1 cellular context compared by ENCODE assay signal in the genomic region with DNA sequence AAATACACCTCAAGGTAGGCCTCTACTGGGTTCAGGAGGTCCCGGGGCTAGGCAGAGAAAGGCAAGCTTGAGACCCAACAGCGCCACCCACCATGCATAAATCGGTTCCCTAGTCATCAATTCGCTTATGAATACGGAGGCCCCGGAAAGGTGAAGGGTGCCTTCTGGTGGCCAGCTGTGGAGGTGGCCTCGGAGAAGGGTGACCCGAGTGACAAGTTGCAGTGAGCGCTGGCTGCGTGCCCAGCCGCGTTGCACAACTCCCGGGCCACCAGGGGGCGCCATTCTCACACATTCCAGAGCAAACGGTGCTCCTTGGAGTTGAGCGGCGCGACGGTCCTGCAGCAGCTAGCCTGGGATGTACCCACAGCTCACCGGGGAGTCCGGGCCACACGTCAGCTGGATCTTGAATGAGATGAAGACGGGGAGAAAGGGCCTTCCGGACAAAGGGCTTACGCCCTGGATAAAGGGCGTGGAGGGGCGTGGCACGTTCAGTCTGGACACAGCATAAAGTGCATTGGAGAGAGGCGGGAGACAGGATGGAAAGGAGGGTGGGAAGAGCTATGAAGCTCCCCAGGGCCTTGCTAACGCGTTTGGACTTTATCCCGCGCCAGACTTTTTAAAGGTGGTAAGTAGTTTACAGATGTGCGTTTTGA.
TF ChIP-seq lines count a peak whose summit lies in the region.

No MANE protein-coding gene starts in this region.

TF ChIP-seq in K562, 482 proteins besides CTCF, POLR2A, EP300 and RAD21 (continued from another document and continues in another):
- TF ChIP-seq KDM2B (CRISPR knock-in tag; IDR thresholded peaks at IDR 0.05), result no peak; the same call in 1 of the 2 replicates
- TF ChIP-seq ARID1B (IDR thresholded peaks at IDR 0.05), result peak; percentile 60
- TF ChIP-seq HNRNPUL1 (IDR thresholded peaks at IDR 0.05; ENCODE audit: low read length), result no peak
- TF ChIP-seq, protein P1, sequence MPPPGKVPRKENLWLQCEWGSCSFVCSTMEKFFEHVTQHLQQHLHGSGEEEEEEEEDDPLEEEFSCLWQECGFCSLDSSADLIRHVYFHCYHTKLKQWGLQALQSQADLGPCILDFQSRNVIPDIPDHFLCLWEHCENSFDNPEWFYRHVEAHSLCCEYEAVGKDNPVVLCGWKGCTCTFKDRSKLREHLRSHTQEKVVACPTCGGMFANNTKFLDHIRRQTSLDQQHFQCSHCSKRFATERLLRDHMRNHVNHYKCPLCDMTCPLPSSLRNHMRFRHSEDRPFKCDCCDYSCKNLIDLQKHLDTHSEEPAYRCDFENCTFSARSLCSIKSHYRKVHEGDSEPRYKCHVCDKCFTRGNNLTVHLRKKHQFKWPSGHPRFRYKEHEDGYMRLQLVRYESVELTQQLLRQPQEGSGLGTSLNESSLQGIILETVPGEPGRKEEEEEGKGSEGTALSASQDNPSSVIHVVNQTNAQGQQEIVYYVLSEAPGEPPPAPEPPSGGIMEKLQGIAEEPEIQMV (tag; conservative IDR thresholded peaks at IDR 0.05; ENCODE audit: low read depth), result no peak
- TF ChIP-seq, protein P2, sequence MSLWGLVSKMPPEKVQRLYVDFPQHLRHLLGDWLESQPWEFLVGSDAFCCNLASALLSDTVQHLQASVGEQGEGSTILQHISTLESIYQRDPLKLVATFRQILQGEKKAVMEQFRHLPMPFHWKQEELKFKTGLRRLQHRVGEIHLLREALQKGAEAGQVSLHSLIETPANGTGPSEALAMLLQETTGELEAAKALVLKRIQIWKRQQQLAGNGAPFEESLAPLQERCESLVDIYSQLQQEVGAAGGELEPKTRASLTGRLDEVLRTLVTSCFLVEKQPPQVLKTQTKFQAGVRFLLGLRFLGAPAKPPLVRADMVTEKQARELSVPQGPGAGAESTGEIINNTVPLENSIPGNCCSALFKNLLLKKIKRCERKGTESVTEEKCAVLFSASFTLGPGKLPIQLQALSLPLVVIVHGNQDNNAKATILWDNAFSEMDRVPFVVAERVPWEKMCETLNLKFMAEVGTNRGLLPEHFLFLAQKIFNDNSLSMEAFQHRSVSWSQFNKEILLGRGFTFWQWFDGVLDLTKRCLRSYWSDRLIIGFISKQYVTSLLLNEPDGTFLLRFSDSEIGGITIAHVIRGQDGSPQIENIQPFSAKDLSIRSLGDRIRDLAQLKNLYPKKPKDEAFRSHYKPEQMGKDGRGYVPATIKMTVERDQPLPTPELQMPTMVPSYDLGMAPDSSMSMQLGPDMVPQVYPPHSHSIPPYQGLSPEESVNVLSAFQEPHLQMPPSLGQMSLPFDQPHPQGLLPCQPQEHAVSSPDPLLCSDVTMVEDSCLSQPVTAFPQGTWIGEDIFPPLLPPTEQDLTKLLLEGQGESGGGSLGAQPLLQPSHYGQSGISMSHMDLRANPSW (CRISPR knock-in tag; IDR thresholded peaks at IDR 0.05), result peak; percentile 46; the same call in 1 of the 2 replicates
- TF ChIP-seq TCFL5 (CRISPR knock-in tag; conservative IDR thresholded peaks at IDR 0.05), result no peak
- TF ChIP-seq ZNF224 (CRISPR knock-in tag; IDR thresholded peaks at IDR 0.05), result no peak
- no peak for TF ChIP-seq ASH1L (IDR thresholded peaks at IDR 0.05; ENCODE audit: borderline replicate concordance, low read depth, partially characterized antibody)
- TF ChIP-seq PURB (CRISPR knock-in tag; IDR thresholded peaks at IDR 0.05; ENCODE audit: low read depth), result no peak
- TF ChIP-seq MEF2D (tag; conservative IDR thresholded peaks at IDR 0.05; ENCODE audit: low read depth), result no peak
- TF ChIP-seq CBFB (CRISPR knock-in tag; IDR thresholded peaks at IDR 0.05), result no peak
- TF ChIP-seq, protein P3, sequence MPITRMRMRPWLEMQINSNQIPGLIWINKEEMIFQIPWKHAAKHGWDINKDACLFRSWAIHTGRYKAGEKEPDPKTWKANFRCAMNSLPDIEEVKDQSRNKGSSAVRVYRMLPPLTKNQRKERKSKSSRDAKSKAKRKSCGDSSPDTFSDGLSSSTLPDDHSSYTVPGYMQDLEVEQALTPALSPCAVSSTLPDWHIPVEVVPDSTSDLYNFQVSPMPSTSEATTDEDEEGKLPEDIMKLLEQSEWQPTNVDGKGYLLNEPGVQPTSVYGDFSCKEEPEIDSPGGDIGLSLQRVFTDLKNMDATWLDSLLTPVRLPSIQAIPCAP (CRISPR knock-in tag; IDR thresholded peaks at IDR 0.05; ENCODE audit: borderline replicate concordance), result no peak
- no peak for TF ChIP-seq ZNF212 (CRISPR knock-in tag; IDR thresholded peaks at IDR 0.05)
- no peak for TF ChIP-seq ZNF347 (CRISPR knock-in tag; IDR thresholded peaks at IDR 0.05; ENCODE audit: low read depth)
- TF ChIP-seq KLF10 (CRISPR knock-in tag; IDR thresholded peaks at IDR 0.05), result no peak
- TF ChIP-seq, protein P4, sequence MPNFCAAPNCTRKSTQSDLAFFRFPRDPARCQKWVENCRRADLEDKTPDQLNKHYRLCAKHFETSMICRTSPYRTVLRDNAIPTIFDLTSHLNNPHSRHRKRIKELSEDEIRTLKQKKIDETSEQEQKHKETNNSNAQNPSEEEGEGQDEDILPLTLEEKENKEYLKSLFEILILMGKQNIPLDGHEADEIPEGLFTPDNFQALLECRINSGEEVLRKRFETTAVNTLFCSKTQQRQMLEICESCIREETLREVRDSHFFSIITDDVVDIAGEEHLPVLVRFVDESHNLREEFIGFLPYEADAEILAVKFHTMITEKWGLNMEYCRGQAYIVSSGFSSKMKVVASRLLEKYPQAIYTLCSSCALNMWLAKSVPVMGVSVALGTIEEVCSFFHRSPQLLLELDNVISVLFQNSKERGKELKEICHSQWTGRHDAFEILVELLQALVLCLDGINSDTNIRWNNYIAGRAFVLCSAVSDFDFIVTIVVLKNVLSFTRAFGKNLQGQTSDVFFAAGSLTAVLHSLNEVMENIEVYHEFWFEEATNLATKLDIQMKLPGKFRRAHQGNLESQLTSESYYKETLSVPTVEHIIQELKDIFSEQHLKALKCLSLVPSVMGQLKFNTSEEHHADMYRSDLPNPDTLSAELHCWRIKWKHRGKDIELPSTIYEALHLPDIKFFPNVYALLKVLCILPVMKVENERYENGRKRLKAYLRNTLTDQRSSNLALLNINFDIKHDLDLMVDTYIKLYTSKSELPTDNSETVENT (CRISPR knock-in tag; IDR thresholded peaks at IDR 0.05), result no peak
- TF ChIP-seq SMAD3 (CRISPR knock-in tag; conservative IDR thresholded peaks at IDR 0.05), result 0 out of 2 replicates have a peak, but pooled peaks have one; percentile 6
- TF ChIP-seq ZNF436 (CRISPR knock-in tag; IDR thresholded peaks at IDR 0.05), result no peak
- TF ChIP-seq ZNF24 (IDR thresholded peaks at IDR 0.05), result no peak; the same call in none of the 2 replicates
- TF ChIP-seq NCOA6 (IDR thresholded peaks at IDR 0.05), result no peak
- TF ChIP-seq, protein P5, sequence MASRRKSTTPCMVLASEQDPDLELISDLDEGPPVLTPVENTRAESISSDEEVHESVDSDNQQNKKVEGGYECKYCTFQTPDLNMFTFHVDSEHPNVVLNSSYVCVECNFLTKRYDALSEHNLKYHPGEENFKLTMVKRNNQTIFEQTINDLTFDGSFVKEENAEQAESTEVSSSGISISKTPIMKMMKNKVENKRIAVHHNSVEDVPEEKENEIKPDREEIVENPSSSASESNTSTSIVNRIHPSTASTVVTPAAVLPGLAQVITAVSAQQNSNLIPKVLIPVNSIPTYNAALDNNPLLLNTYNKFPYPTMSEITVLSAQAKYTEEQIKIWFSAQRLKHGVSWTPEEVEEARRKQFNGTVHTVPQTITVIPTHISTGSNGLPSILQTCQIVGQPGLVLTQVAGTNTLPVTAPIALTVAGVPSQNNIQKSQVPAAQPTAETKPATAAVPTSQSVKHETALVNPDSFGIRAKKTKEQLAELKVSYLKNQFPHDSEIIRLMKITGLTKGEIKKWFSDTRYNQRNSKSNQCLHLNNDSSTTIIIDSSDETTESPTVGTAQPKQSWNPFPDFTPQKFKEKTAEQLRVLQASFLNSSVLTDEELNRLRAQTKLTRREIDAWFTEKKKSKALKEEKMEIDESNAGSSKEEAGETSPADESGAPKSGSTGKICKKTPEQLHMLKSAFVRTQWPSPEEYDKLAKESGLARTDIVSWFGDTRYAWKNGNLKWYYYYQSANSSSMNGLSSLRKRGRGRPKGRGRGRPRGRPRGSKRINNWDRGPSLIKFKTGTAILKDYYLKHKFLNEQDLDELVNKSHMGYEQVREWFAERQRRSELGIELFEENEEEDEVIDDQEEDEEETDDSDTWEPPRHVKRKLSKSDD (conservative IDR thresholded peaks at IDR 0.05; ENCODE audit: low read length), result 0 out of 2 replicates have a peak, but pooled peaks have one; percentile 20
- TF ChIP-seq, protein P6, sequence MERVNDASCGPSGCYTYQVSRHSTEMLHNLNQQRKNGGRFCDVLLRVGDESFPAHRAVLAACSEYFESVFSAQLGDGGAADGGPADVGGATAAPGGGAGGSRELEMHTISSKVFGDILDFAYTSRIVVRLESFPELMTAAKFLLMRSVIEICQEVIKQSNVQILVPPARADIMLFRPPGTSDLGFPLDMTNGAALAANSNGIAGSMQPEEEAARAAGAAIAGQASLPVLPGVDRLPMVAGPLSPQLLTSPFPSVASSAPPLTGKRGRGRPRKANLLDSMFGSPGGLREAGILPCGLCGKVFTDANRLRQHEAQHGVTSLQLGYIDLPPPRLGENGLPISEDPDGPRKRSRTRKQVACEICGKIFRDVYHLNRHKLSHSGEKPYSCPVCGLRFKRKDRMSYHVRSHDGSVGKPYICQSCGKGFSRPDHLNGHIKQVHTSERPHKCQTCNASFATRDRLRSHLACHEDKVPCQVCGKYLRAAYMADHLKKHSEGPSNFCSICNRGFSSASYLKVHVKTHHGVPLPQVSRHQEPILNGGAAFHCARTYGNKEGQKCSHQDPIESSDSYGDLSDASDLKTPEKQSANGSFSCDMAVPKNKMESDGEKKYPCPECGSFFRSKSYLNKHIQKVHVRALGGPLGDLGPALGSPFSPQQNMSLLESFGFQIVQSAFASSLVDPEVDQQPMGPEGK (CRISPR knock-in tag; IDR thresholded peaks at IDR 0.05; ENCODE audit: borderline replicate concordance), result no peak
- TF ChIP-seq CREB1 (IDR thresholded peaks at IDR 0.05), result peak; percentile 52; the same call in 1 of the 2 replicates
- peak; percentile 76 for TF ChIP-seq CREB1 (CRISPR knock-in tag; IDR thresholded peaks at IDR 0.05)
- TF ChIP-seq, protein P7, sequence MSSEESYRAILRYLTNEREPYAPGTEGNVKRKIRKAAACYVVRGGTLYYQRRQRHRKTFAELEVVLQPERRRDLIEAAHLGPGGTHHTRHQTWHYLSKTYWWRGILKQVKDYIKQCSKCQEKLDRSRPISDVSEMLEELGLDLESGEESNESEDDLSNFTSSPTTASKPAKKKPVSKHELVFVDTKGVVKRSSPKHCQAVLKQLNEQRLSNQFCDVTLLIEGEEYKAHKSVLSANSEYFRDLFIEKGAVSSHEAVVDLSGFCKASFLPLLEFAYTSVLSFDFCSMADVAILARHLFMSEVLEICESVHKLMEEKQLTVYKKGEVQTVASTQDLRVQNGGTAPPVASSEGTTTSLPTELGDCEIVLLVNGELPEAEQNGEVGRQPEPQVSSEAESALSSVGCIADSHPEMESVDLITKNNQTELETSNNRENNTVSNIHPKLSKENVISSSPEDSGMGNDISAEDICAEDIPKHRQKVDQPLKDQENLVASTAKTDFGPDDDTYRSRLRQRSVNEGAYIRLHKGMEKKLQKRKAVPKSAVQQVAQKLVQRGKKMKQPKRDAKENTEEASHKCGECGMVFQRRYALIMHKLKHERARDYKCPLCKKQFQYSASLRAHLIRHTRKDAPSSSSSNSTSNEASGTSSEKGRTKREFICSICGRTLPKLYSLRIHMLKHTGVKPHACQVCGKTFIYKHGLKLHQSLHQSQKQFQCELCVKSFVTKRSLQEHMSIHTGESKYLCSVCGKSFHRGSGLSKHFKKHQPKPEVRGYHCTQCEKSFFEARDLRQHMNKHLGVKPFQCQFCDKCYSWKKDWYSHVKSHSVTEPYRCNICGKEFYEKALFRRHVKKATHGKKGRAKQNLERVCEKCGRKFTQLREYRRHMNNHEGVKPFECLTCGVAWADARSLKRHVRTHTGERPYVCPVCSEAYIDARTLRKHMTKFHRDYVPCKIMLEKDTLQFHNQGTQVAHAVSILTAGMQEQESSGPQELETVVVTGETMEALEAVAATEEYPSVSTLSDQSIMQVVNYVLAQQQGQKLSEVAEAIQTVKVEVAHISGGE (CRISPR knock-in tag; IDR thresholded peaks at IDR 0.05), result no peak
- TF ChIP-seq TARDBP (IDR thresholded peaks at IDR 0.05), result peak; percentile 69
- TF ChIP-seq ZNF551 (CRISPR knock-in tag; IDR thresholded peaks at IDR 0.05), result no peak
- no peak for TF ChIP-seq ZNF3 (CRISPR knock-in tag; IDR thresholded peaks at IDR 0.05)
- peak; percentile 89 for TF ChIP-seq TEAD4 (IDR thresholded peaks at IDR 0.05; ENCODE audit: low read length)
- peak; percentile 67; the same call in 1 of the 2 replicates for TF ChIP-seq TEAD4 (CRISPR knock-in tag; IDR thresholded peaks at IDR 0.05; ENCODE audit: borderline replicate concordance)
- TF ChIP-seq TAL1 (IDR thresholded peaks at IDR 0.05), result no peak
- TF ChIP-seq, protein P8, sequence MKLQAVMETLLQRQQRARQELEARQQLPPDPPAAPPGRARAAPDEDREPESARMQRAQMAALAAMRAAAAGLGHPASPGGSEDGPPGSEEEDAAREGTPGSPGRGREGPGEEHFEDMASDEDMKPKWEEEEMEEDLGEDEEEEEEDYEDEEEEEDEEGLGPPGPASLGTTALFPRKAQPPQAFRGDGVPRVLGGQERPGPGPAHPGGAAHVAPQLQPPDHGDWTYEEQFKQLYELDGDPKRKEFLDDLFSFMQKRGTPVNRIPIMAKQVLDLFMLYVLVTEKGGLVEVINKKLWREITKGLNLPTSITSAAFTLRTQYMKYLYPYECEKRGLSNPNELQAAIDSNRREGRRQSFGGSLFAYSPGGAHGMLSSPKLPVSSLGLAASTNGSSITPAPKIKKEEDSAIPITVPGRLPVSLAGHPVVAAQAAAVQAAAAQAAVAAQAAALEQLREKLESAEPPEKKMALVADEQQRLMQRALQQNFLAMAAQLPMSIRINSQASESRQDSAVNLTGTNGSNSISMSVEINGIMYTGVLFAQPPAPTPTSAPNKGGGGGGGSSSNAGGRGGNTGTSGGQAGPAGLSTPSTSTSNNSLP (IDR thresholded peaks at IDR 0.05; ENCODE audit: borderline replicate concordance, low read depth, low read length), result peak; percentile 64; the same call in 1 of the 2 replicates
- no peak for TF ChIP-seq LEF1 (IDR thresholded peaks at IDR 0.05)
- TF ChIP-seq ERF (CRISPR knock-in tag; IDR thresholded peaks at IDR 0.05), result no peak
- TF ChIP-seq, protein P9, sequence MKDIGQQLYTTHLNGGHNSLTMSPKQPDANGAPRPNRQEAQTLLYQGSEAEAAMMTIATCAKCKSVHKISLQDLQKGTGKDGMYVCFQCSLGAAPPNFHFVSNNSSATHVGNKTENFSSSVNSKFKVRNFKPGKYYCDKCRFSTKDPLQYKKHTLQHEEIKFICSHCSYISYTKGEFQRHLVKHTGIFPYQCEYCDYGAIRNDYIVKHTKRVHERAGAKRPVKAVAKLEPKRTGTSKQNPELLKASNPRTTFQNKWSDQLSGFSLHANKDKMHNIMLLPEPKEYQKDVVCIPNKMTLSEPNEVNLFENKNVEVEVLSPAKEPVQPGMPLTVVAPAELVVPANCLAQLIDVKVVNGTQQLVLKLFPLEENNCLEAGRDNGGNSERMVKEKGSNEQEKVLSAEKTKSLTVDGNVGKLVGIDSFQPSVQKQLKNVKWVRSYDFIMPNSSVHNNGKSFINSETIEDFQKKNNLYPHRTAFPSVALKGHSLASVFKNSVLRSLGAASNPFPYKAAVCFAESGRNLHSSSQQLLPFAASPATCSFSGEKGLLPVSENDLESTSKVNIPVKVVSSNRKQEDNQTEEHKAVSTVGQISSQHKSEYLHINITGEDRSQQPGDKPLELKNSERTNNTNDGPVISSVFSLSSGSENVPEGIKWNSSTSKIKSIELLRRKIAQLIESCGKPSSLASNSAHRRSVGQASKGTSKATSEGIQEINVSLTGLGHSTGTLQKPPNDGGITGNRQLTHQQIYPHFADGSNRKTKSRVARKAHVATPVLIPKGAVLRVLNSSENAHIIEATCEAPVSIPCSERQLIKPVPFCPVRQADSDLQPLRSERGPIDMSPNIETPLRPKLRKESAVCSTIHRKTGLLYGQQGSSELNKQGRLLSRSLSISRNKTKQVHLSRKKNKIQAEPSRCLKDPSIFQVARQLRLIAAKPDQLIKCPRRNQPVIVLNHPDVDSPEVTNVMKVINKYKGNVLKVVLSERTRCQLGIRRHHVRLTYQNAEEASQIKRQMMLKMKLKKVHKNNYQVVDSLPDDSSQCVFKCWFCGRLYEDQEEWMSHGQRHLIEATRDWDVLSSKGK (CRISPR knock-in tag; IDR thresholded peaks at IDR 0.05), result no peak
